Comparison of ENCODE assay signal across 7 cellular contexts in the genomic region with DNA sequence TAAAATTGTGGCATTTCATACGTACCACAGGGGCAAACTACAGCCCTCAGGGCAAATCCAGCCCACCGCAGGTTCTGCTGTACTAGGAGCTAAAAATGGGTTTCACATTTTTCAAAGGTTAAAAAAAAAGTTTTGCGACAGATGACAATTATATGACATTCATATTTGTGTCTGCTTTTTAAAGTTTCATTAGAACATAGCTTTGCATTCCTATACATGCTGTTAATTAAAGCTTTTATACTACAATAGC. TPM values are rescaled to one million over a fixed set of nuclear protein-coding genes. Genes with fewer than 3 reads are reported as not detected.
DNase-seq lines count a peak whose midpoint lies in the region; ATAC-seq, FAIRE-seq and TF ChIP-seq lines count a peak whose summit lies in the region.

No MANE protein-coding gene starts in this region.

- no peak for ATAC-seq in activated naive CD8-positive, alpha-beta T cell treated with anti-CD3 and anti-CD28 coated beads, Interleukin-2, amount 10 ng/mL, durations not matched to agents 7 days and 5 days (ENCODE audit: low read depth)

- TF ChIP-seq CTCF in keratinocyte (optimal IDR thresholded peaks at IDR 0.05 in 1 of 3, IDR thresholded peaks at IDR 0.05 in 1 of 3, conservative IDR thresholded peaks at IDR 0.05 in 1 of 3; ENCODE audit: extremely low read depth in 1 of 3, insufficient read depth in 2 of 3, low read length in 3 of 3) = no peak

- no peaks in the 10 kb centered on the region for H3K36me3 ChIP-seq in HUES64 (ENCODE audit: insufficient read depth, low read length)
- no peaks in the 10 kb centered on the region for H3K36me3 ChIP-seq in keratinocyte (ENCODE audit: control insufficient read depth in 2 of 2, extremely low read depth in 1 of 2, insufficient read depth in 2 of 2, low read length in 2 of 2)

- peak overlapping the region; percentile 78 for H3K4me2 ChIP-seq in keratinocyte (ENCODE audit: control insufficient read depth, extremely low read depth, insufficient read depth, low read depth, low read length)

- H3K4me3 ChIP-seq in HUES64 (ENCODE audit: low read length) = peak overlapping the region; percentile 83
- peak overlapping the region; percentile 86 to 97 (median 87) for H3K4me3 ChIP-seq in keratinocyte (ENCODE audit: control insufficient read depth in 2 of 3, extremely low read depth in 1 of 3, insufficient read depth in 2 of 3, low read depth in 1 of 3, low read length in 3 of 3)

- no peak for FAIRE-seq in keratinocyte (lab: Jason Lieb, UNC)

- H3K27me3 ChIP-seq in HUES64 (ENCODE audit: insufficient read depth, low read length) = no peaks in the 10 kb centered on the region
- H3K27me3 ChIP-seq in keratinocyte (ENCODE audit: control insufficient read depth, extremely low read depth, insufficient read depth, low read length) = no peaks in the 10 kb centered on the region

- H3K9me3 ChIP-seq in HUES64 (ENCODE audit: insufficient read depth, low read depth, low read length) (no peaks in the 10 kb centered on the region), keratinocyte (ENCODE audit: control insufficient read depth, low read depth, low read length) (no peaks in the 10 kb centered on the region)

- no peaks in the 10 kb centered on the region for H3K27me3 Mint-ChIP-seq in activated naive CD8-positive, alpha-beta T cell treated with anti-CD3 and anti-CD28 coated beads, Interleukin-2, amount 10 ng/mL, durations not matched to agents 7 days and 5 days

- dilution Hi-C loops in keratinocyte (cut with MboI; ENCODE audit: extremely low pct_ligation_motif_present, low sequenced_read_pairs) = no loop called here

- 13% methylated on average over 2 of the region's 3 CpGs for WGBS in HUES64

- POLR2A ChIA-PET in activated naive CD8-positive, alpha-beta T cell treated with anti-CD3 and anti-CD28 coated beads, Interleukin-2, amount 10 ng/mL, durations not matched to agents 7 days and 5 days (lab: Charles Lee) = interaction anchor here (0.5 to 4.5 kb wide), 2 partner anchors 43 to 145 kb away, joined by 5 to 42 read pairs; a partner anchor contains a TSS

- H3K4me1 Mint-ChIP-seq in activated naive CD8-positive, alpha-beta T cell treated with anti-CD3 and anti-CD28 coated beads, Interleukin-2, amount 10 ng/mL, durations not matched to agents 7 days and 5 days = peaks cover 25% of the 10 kb centered on the region

- no peaks in the 10 kb centered on the region for H3K9me1 ChIP-seq in keratinocyte (ENCODE audit: control insufficient read depth, extremely low read depth, insufficient read depth, low read length)

- H3K79me2 ChIP-seq in keratinocyte (ENCODE audit: control insufficient read depth, insufficient read depth, low read length) = peaks cover 30% of the 10 kb centered on the region

- H3K36me3 Mint-ChIP-seq in activated naive CD8-positive, alpha-beta T cell treated with anti-CD3 and anti-CD28 coated beads, Interleukin-2, amount 10 ng/mL, durations not matched to agents 7 days and 5 days = peaks cover 3% of the 10 kb centered on the region

- H3K4me3 Mint-ChIP-seq in activated naive CD8-positive, alpha-beta T cell treated with anti-CD3 and anti-CD28 coated beads, Interleukin-2, amount 10 ng/mL, durations not matched to agents 7 days and 5 days = peak overlapping the region; percentile 97

- no peaks in the 10 kb centered on the region for H3K9me3 Mint-ChIP-seq in activated naive CD8-positive, alpha-beta T cell treated with anti-CD3 and anti-CD28 coated beads, Interleukin-2, amount 10 ng/mL, durations not matched to agents 7 days and 5 days

- peaks cover 30% of the 10 kb centered on the region for H3K4me1 ChIP-seq in HUES64 (ENCODE audit: insufficient read depth, low read length)
- H3K4me1 ChIP-seq in keratinocyte (ENCODE audit: control insufficient read depth, extremely low read depth, insufficient read depth, low read length) = peaks cover 16% of the 10 kb centered on the region

- H3K27ac ChIP-seq in HUES64 (ENCODE audit: low read depth, low read length) (peak overlapping the region; percentile 92; the same call in 1 of the 2 replicates), keratinocyte (ENCODE audit: control insufficient read depth, insufficient read depth, low read length) (peak overlapping the region; percentile 97), substantia nigra (ENCODE audit: low read depth, low read length, poor library complexity, severe bottlenecking) (peak overlapping the region; percentile 87)

- peak overlapping the region; percentile 97 for H3K27ac Mint-ChIP-seq in activated naive CD8-positive, alpha-beta T cell treated with anti-CD3 and anti-CD28 coated beads, Interleukin-2, amount 10 ng/mL, durations not matched to agents 7 days and 5 days

- no peak for DNase-seq in activated naive CD8-positive, alpha-beta T cell treated with anti-CD3 and anti-CD28 coated beads, Interleukin-2, amount 10 ng/mL, durations not matched to agents 7 days and 5 days
- DNase-seq in keratinocyte (ENCODE audit: low read depth, low spot score) (no peak), substantia nigra (lab: John Stamatoyannopoulos, UW) (no peak), NCI-H1417 (lab: John Stamatoyannopoulos, UW) (no peak), amniotic stem cell (lab: John Stamatoyannopoulos, UW) (no peak), OCI-M2 (lab: John Stamatoyannopoulos, UW; ENCODE audit: unreplicated experiment) (no peak)

- H2AFZ ChIP-seq in keratinocyte (ENCODE audit: control insufficient read depth, low read length) = peak overlapping the region; percentile 88

- H4K20me1 ChIP-seq in keratinocyte (ENCODE audit: control insufficient read depth, extremely low read depth, insufficient read depth, low read length) = no peaks in the 10 kb centered on the region

- H3K9ac ChIP-seq in HUES64 (ENCODE audit: low read depth, low read length) (peak overlapping the region; percentile 65), keratinocyte (ENCODE audit: control insufficient read depth, extremely low read depth, insufficient read depth, low read length) (peak overlapping the region; percentile 92)

RNA-seq across cellular contexts. Expression of a gene that starts 0.8 kb away (rescaled TPM):
- polyA plus RNA-seq in HUES64 (2013, experiment 1 of 2) = 11.1 TPM
- 13.4 TPM for polyA plus RNA-seq in HUES64 (2013, experiment 2 of 2)
- total RNA-seq in activated naive CD8-positive, alpha-beta T cell treated with anti-CD3 and anti-CD28 coated beads, Interleukin-2, amount 10 ng/mL, durations not matched to agents 7 days and 5 days = 10 to 100 TPM; 17.2 to 17.8 TPM
- polyA plus RNA-seq in keratinocyte = 10.8 to 23.1 TPM (median 16.3 TPM) in 3 replicates
- 49.5 TPM for polyA plus RNA-seq in keratinocyte (2011; ENCODE audit: low read depth)
- polyA plus RNA-seq in keratinocyte (2011; cell fraction: cytosol; rRNA removed) = 9.6 and 18.0 TPM in 2 replicates
- 13.8 and 19.0 TPM in 2 replicates for polyA plus RNA-seq in keratinocyte (2011; cell fraction: nucleus; rRNA removed)
- polyA plus RNA-seq in keratinocyte (2012; ENCODE audit: low replicate concordance) = 11.1 and 21.2 TPM in 2 replicates
- 2.5 to 25.4 TPM (median 10.3 TPM) in 3 replicates for polyA minus RNA-seq in keratinocyte
- 16.5 TPM for polyA minus RNA-seq in keratinocyte (2011; cell fraction: cytosol; rRNA and poly(A)+ RNA removed)
- polyA minus RNA-seq in keratinocyte (2011; cell fraction: nucleus; rRNA and poly(A)+ RNA removed) = 10.2 and 32.0 TPM in 2 replicates

RNA-seq across cellular contexts. Expression of a gene that starts 42.8 kb away (rescaled TPM):
- polyA plus RNA-seq in HUES64 (2013, experiment 1 of 2) = 17.7 TPM
- 17.1 TPM for polyA plus RNA-seq in HUES64 (2013, experiment 2 of 2)
- total RNA-seq in activated naive CD8-positive, alpha-beta T cell treated with anti-CD3 and anti-CD28 coated beads, Interleukin-2, amount 10 ng/mL, durations not matched to agents 7 days and 5 days = 10 to 100 TPM; 32.8 to 38.9 TPM
- polyA plus RNA-seq in keratinocyte = 4.9 to 9.2 TPM (median 6.6 TPM) in 3 replicates
- polyA plus RNA-seq in keratinocyte (2011; ENCODE audit: low read depth) = 7.1 TPM
- polyA plus RNA-seq in keratinocyte (2011; cell fraction: cytosol; rRNA removed) = 4.6 and 10.8 TPM in 2 replicates
- polyA plus RNA-seq in keratinocyte (2011; cell fraction: nucleus; rRNA removed) = 5.1 and 8.6 TPM in 2 replicates
- 8.8 and 10.5 TPM in 2 replicates for polyA plus RNA-seq in keratinocyte (2012; ENCODE audit: low replicate concordance)
- 2.6 to 10.6 TPM (median 3.7 TPM) in 3 replicates for polyA minus RNA-seq in keratinocyte
- polyA minus RNA-seq in keratinocyte (2011; cell fraction: cytosol; rRNA and poly(A)+ RNA removed) = 9.2 TPM
- 4.1 and 10.7 TPM in 2 replicates for polyA minus RNA-seq in keratinocyte (2011; cell fraction: nucleus; rRNA and poly(A)+ RNA removed)

RNA-seq across cellular contexts. Expression of a gene that starts 43.0 kb away (rescaled TPM):
- 8.4 TPM for polyA plus RNA-seq in HUES64 (2013, experiment 1 of 2)
- polyA plus RNA-seq in HUES64 (2013, experiment 2 of 2) = 8.7 TPM
- total RNA-seq in activated naive CD8-positive, alpha-beta T cell treated with anti-CD3 and anti-CD28 coated beads, Interleukin-2, amount 10 ng/mL, durations not matched to agents 7 days and 5 days = 10 to 100 TPM; 11.3 to 11.9 TPM
- polyA plus RNA-seq in keratinocyte = 6.5 to 13.4 TPM (median 8.0 TPM) in 3 replicates
- polyA plus RNA-seq in keratinocyte (2011; ENCODE audit: low read depth) = 14.8 TPM
- 5.3 and 8.6 TPM in 2 replicates for polyA plus RNA-seq in keratinocyte (2011; cell fraction: cytosol; rRNA removed)
- 10.0 and 13.7 TPM in 2 replicates for polyA plus RNA-seq in keratinocyte (2011; cell fraction: nucleus; rRNA removed)
- 14.3 and 24.6 TPM in 2 replicates for polyA plus RNA-seq in keratinocyte (2012; ENCODE audit: low replicate concordance)
- 0.82 to 4.2 TPM (median 2.2 TPM) in 3 replicates for polyA minus RNA-seq in keratinocyte
- polyA minus RNA-seq in keratinocyte (2011; cell fraction: cytosol; rRNA and poly(A)+ RNA removed) = 19.8 TPM
- 12.9 and 13.2 TPM in 2 replicates for polyA minus RNA-seq in keratinocyte (2011; cell fraction: nucleus; rRNA and poly(A)+ RNA removed)
